7 cellular contexts compared by ENCODE assay signal in genomic region chr3:151976211-151977050, GRCh38.
DNase-seq lines count a peak whose midpoint lies in the region; TF ChIP-seq lines count a peak whose summit lies in the region.

No MANE protein-coding gene starts in this region.

- H3K4me1 Mint-ChIP-seq in Caco-2 (ENCODE audit: low read depth, unreplicated experiment), result peaks cover 22% of the 10 kb centered on the region

- no peaks in the 10 kb centered on the region for H3K36me3 ChIP-seq in HEK293 (ENCODE audit: control insufficient read depth in 2 of 2, insufficient read depth in 1 of 2, low read length in 2 of 2)
- H3K36me3 ChIP-seq in tibial artery, result no peaks in the 10 kb centered on the region
- H3K36me3 ChIP-seq in Karpas-422 (ENCODE audit: insufficient read depth, low read length), result no peaks in the 10 kb centered on the region
- H3K36me3 ChIP-seq in Caco-2 (ENCODE audit: control insufficient read depth, insufficient read depth, low read length), result no peaks in the 10 kb centered on the region

- H2AFZ ChIP-seq in Karpas-422 (ENCODE audit: low read length), result no peak overlapping the region

- H3K4me1 ChIP-seq in HEK293 (ENCODE audit: control insufficient read depth, insufficient read depth, low read length), result 0 out of 2 replicates have a peak, but pooled peaks cover 2% of the 10 kb centered on the region
- peaks cover 0 to 34% (median 7%) of the 10 kb centered on the region in 4 donors for H3K4me1 ChIP-seq in tibial artery
- H3K4me1 ChIP-seq in Karpas-422 (ENCODE audit: low read length), result no peaks in the 10 kb centered on the region
- H3K4me1 ChIP-seq in Caco-2, result peaks cover 40% of the 10 kb centered on the region

- no peak overlapping the region for H3K27ac ChIP-seq in HEK293 (ENCODE audit: extremely low read depth, low read depth, low read length)
- H3K27ac ChIP-seq in tibial artery, result peak overlapping the region in 1 of 2 donors; percentile 37
- H3K27ac ChIP-seq in Karpas-422 (ENCODE audit: low read length), result no peak overlapping the region

- no peaks in the 10 kb centered on the region for H3K79me2 ChIP-seq in Karpas-422 (ENCODE audit: low read length)

- intact Hi-C loops in tibial artery (cut with DNase I; ENCODE audit: low total_unique reads), result no loop called here
- intact Hi-C loops in Caco-2 (cut with micrococcal nuclease; ENCODE audit: unreplicated experiment), result no loop called here

- no peak overlapping the region for H3K4me2 ChIP-seq in Karpas-422 (ENCODE audit: low read depth, low read length, poor library complexity, severe bottlenecking)

- no peak overlapping the region for H3K9ac ChIP-seq in Karpas-422 (ENCODE audit: low read length)

- no peaks in the 10 kb centered on the region for H3K9me3 ChIP-seq in HEK293 (ENCODE audit: control insufficient read depth, insufficient read depth, low read depth, low read length)
- H3K9me3 ChIP-seq in tibial artery, result no peaks in the 10 kb centered on the region
- H3K9me3 ChIP-seq in Karpas-422 (ENCODE audit: low read length), result no peaks in the 10 kb centered on the region
- no peaks in the 10 kb centered on the region; the same call in 1 of the 2 replicates for H3K9me3 ChIP-seq in Caco-2

- DNase-seq in SK-N-DZ (ENCODE audit: low spot score) (peak; percentile 11), fibroblast of the conjunctiva (ENCODE audit: low read depth) (peak; percentile 87), tibial artery (no peak), NCI-H748 treated with DMSO at 0.1 percent for 48 hours (lab: John Stamatoyannopoulos, UW) (no peak), Karpas-422 (no peak), Caco-2 (no peak)

- no peak for TF ChIP-seq CTCF in HEK293 (tag by site-specific recombination; IDR thresholded peaks at IDR 0.05)
- no peak for TF ChIP-seq CTCF in tibial artery (IDR thresholded peaks at IDR 0.05)
- no peak for TF ChIP-seq CTCF in Caco-2 (IDR thresholded peaks at IDR 0.05; ENCODE audit: insufficient read depth in 1 of 2, low read depth in 1 of 2, low read length in 1 of 2, severe bottlenecking in 1 of 2, unreplicated experiment in 1 of 2)

- H3K4me3 Mint-ChIP-seq in Caco-2 (ENCODE audit: unreplicated experiment), result no peak overlapping the region

- H3K4me3 ChIP-seq in HEK293 (ENCODE audit: low read depth, low read length) (no peak overlapping the region), tibial artery (peak overlapping the region; percentile 1 to 18), Karpas-422 (ENCODE audit: low read length) (no peak overlapping the region), Caco-2 (ENCODE audit: low read depth, low read length) (no peak overlapping the region)

- CTCF ChIA-PET in HEK293 (lab: Yijun Ruan, JAX), result no interaction called here
- CTCF ChIA-PET in Caco-2 (lab: Charles Lee), result no interaction called here

- no peaks in the 10 kb centered on the region for H4K20me1 ChIP-seq in Karpas-422 (ENCODE audit: insufficient read depth, low read depth, low read length)

- no peaks in the 10 kb centered on the region for H3K27me3 Mint-ChIP-seq in Caco-2 (ENCODE audit: insufficient read depth, unreplicated experiment)

- H3K9me2 ChIP-seq in Karpas-422 (replicated peaks; ENCODE audit: insufficient read depth, low read length), result no peaks in the 10 kb centered on the region

- POLR2A ChIA-PET in HEK293 (lab: Yijun Ruan, JAX), result no interaction called here
- POLR2A ChIA-PET in Caco-2 (lab: Charles Lee), result no interaction called here

- no peaks in the 10 kb centered on the region for H3K36me3 Mint-ChIP-seq in Caco-2 (ENCODE audit: insufficient read depth, unreplicated experiment)

- H3K27me3 ChIP-seq in tibial artery, result no peaks in the 10 kb centered on the region
- no peaks in the 10 kb centered on the region for H3K27me3 ChIP-seq in Karpas-422 (ENCODE audit: low read length)
- H3K27me3 ChIP-seq in Caco-2 (replicated peaks; ENCODE audit: control insufficient read depth, insufficient read depth, low read length), result no peaks in the 10 kb centered on the region

- BruUV-seq in Caco-2 (replicated peaks; lab: Mats Ljungman, UMichigan), result no TSS peak

- H3K9me3 Mint-ChIP-seq in Caco-2 (ENCODE audit: unreplicated experiment), result no peaks in the 10 kb centered on the region

- H3K27ac Mint-ChIP-seq in Caco-2 (ENCODE audit: unreplicated experiment), result no peak overlapping the region

TF ChIP-seq in HEK293, 187 proteins besides CTCF, POLR2A, EP300 and RAD21:
- TF ChIP-seq, protein P1, sequence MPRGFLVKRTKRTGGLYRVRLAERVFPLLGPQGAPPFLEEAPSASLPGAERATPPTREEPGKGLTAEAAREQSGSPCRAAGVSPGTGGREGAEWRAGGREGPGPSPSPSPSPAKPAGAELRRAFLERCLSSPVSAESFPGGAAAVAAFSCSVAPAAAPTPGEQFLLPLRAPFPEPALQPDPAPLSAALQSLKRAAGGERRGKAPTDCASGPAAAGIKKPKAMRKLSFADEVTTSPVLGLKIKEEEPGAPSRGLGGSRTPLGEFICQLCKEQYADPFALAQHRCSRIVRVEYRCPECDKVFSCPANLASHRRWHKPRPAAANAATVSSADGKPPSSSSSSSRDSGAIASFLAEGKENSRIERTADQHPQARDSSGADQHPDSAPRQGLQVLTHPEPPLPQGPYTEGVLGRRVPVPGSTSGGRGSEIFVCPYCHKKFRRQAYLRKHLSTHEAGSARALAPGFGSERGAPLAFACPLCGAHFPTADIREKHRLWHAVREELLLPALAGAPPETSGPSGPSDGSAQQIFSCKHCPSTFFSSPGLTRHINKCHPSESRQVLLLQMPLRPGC (tag by site-specific recombination; IDR thresholded peaks at IDR 0.05), result 0 out of 2 replicates have a peak, but pooled peaks have one; percentile 21
- peak; percentile 53; the same call in 1 of the 2 replicates for TF ChIP-seq ZNF366 (tag by site-specific recombination; conservative IDR thresholded peaks at IDR 0.05)
- TF ChIP-seq ZNF837 (tag by site-specific recombination; IDR thresholded peaks at IDR 0.05), result no peak
- TF ChIP-seq ZNF10 (tag by site-specific recombination; IDR thresholded peaks at IDR 0.05), result 0 out of 2 replicates have a peak, but pooled peaks have one; percentile 25
- TF ChIP-seq ZNF629 (tag by site-specific recombination; IDR thresholded peaks at IDR 0.05), result peak; percentile 38; the same call in 1 of the 2 replicates
- TF ChIP-seq ZNF658 (tag by site-specific recombination; IDR thresholded peaks at IDR 0.05), result no peak
- TF ChIP-seq, protein P2, sequence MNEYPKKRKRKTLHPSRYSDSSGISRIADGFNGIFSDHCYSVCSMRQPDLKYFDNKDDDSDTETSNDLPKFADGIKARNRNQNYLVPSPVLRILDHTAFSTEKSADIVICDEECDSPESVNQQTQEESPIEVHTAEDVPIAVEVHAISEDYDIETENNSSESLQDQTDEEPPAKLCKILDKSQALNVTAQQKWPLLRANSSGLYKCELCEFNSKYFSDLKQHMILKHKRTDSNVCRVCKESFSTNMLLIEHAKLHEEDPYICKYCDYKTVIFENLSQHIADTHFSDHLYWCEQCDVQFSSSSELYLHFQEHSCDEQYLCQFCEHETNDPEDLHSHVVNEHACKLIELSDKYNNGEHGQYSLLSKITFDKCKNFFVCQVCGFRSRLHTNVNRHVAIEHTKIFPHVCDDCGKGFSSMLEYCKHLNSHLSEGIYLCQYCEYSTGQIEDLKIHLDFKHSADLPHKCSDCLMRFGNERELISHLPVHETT (tag by site-specific recombination; IDR thresholded peaks at IDR 0.05), result 0 out of 2 replicates have a peak, but pooled peaks have one; percentile 27
- peak; percentile 34; the same call in 1 of the 2 replicates for TF ChIP-seq PRDM6 (tag by site-specific recombination; IDR thresholded peaks at IDR 0.05)
- TF ChIP-seq OSR2 (tag by site-specific recombination; IDR thresholded peaks at IDR 0.05), result 0 out of 2 replicates have a peak, but pooled peaks have one; percentile 8
TF ChIP-seq in HEK293: peak in this region for 7.

Comparison
In these comparisons a context has a peak if more than half of its experiments do, and no peak if none do; other contexts are left out.
1. H3K4me3 ChIP-seq: peak in tibial artery (2 of 2); none in HEK293 (single experiment), Karpas-422 (single experiment) and Caco-2 (single experiment).
2. DNase-seq: peak in SK-N-DZ (single experiment) and fibroblast of the conjunctiva (single experiment); none in tibial artery (0 of 2), NCI-H748 treated with DMSO at 0.1 percent for 48 hours (single experiment), Karpas-422 (single experiment) and Caco-2 (0 of 2).